Comparison of ENCODE assay signal across 8 cellular contexts in the genomic region with DNA sequence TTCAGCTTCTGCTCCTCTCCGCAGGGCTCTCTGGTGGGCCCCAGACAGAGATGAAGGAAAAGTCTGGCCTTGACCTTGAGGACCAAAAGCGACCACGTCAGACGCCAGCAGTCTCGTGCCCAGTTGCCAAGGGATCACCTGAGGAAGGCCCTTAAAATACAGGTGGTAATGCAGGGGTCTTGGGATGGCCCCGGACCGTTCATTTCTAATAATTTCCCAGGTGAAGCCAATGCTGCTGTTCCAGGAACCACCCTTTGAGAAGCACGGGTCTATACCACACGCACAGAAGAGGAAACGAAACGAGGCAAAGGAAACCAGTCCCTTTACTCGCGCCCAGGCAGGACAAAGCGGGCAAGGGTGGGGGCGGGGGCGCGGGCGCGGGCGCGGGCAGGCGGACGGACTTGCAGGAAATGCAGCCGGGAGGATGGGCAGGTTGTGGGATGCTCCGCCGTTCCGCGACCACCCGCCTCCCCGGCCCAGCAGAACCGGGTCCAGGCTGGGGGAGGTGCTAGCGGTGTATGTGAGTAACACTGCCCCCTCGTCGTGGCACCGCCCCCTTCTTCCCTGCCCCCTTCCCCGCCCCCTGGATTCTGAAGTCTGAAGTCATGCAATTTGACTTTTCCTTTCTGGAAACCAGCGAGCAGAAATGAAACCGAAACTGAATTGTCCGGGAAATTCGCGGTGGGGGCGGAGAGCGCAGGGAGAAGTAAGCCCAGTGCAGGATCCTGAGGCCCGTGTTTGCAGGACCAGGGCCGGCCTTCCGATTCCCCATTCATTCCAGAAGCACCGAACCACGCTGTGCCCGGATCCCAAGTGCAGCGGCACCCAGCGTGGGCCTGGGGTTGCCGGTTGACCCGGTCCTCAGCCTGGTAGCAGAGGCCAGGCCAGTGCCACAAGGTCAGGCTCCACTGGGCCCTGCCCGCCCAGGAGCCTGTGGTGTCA. TPM values are rescaled to one million over a fixed set of nuclear protein-coding genes. Genes with fewer than 3 reads are reported as not detected.
DNase-seq lines count a peak whose midpoint lies in the region; ATAC-seq, FAIRE-seq and TF ChIP-seq lines count a peak whose summit lies in the region.

No MANE protein-coding gene starts in this region.

- TF ChIP-seq CTCF in keratinocyte (optimal IDR thresholded peaks at IDR 0.05 in 1 of 3, IDR thresholded peaks at IDR 0.05 in 1 of 3, conservative IDR thresholded peaks at IDR 0.05 in 1 of 3; ENCODE audit: extremely low read depth in 1 of 3, insufficient read depth in 2 of 3, low read length in 3 of 3), result peak in 1 of 3 experiments; percentile 7

- H3K27ac ChIP-seq in keratinocyte (ENCODE audit: control insufficient read depth, insufficient read depth, low read length), result peak overlapping the region; percentile 87

- ATAC-seq in HG02610 (IDR thresholded peaks at IDR 0.05; ENCODE audit: unreplicated experiment) (peak; percentile 58), HG03457 (IDR thresholded peaks at IDR 0.05; ENCODE audit: unreplicated experiment) (no peak)

- H3K27me3 ChIP-seq in keratinocyte (ENCODE audit: control insufficient read depth, extremely low read depth, insufficient read depth, low read length), result no peaks in the 10 kb centered on the region

- H3K4me3 ChIP-seq in keratinocyte (ENCODE audit: control insufficient read depth in 2 of 3, extremely low read depth in 1 of 3, insufficient read depth in 2 of 3, low read depth in 1 of 3, low read length in 3 of 3), result peak overlapping the region; percentile 52 to 81 (median 76)

- no peaks in the 10 kb centered on the region for H3K79me2 ChIP-seq in keratinocyte (ENCODE audit: control insufficient read depth, insufficient read depth, low read length)

- H3K4me2 ChIP-seq in keratinocyte (ENCODE audit: control insufficient read depth, extremely low read depth, insufficient read depth, low read depth, low read length), result peak overlapping the region; percentile 89

- H3K9me3 ChIP-seq in keratinocyte (ENCODE audit: control insufficient read depth, low read depth, low read length), result no peaks in the 10 kb centered on the region

- dilution Hi-C loops in keratinocyte (cut with MboI; ENCODE audit: extremely low pct_ligation_motif_present, low sequenced_read_pairs), result no loop called here

- FAIRE-seq in keratinocyte (lab: Jason Lieb, UNC), result peak; percentile 13

- peak; percentile 90 for DNase-seq in GM03348 (ENCODE audit: low spot score)
- DNase-seq in NCI-H1930 (lab: John Stamatoyannopoulos, UW), result peak; percentile 6 to 13
- DNase-seq in activated CD4-positive, CD25-positive, alpha-beta regulatory T cell (lab: John Stamatoyannopoulos, UW), result peak; percentile 9 to 52 (median 36)
- DNase-seq in cerebellum (ENCODE audit: low spot score), result peak; percentile 37
- DNase-seq in keratinocyte (ENCODE audit: low read depth, low spot score), result peak; percentile 44
- peak; percentile 79 for DNase-seq in smooth muscle cell of the brain vasculature (ENCODE audit: low read depth, low spot score)

- H3K36me3 ChIP-seq in keratinocyte (ENCODE audit: control insufficient read depth in 2 of 2, extremely low read depth in 1 of 2, insufficient read depth in 2 of 2, low read length in 2 of 2), result no peaks in the 10 kb centered on the region

- peak overlapping the region; percentile 82 for H2AFZ ChIP-seq in keratinocyte (ENCODE audit: control insufficient read depth, low read length)

- no peaks in the 10 kb centered on the region for H4K20me1 ChIP-seq in keratinocyte (ENCODE audit: control insufficient read depth, extremely low read depth, insufficient read depth, low read length)

- peak overlapping the region; percentile 90 for H3K9ac ChIP-seq in keratinocyte (ENCODE audit: control insufficient read depth, extremely low read depth, insufficient read depth, low read length)

- no peaks in the 10 kb centered on the region for H3K9me1 ChIP-seq in keratinocyte (ENCODE audit: control insufficient read depth, extremely low read depth, insufficient read depth, low read length)

- peaks cover 3% of the 10 kb centered on the region for H3K4me1 ChIP-seq in keratinocyte (ENCODE audit: control insufficient read depth, extremely low read depth, insufficient read depth, low read length)

RNA-seq across cellular contexts. Expression of a gene that starts 5.8 kb away (rescaled TPM):
- total RNA-seq in cerebellum, result 8.2 TPM
- polyA plus RNA-seq in keratinocyte, result 151 to 203 TPM (median 164 TPM) in 3 replicates
- 14.9 TPM for polyA plus RNA-seq in keratinocyte (2011; ENCODE audit: low read depth)
- polyA plus RNA-seq in keratinocyte (2011; cell fraction: cytosol; rRNA removed), result 101 and 117 TPM in 2 replicates
- 216 and 223 TPM in 2 replicates for polyA plus RNA-seq in keratinocyte (2011; cell fraction: nucleus; rRNA removed)
- polyA plus RNA-seq in keratinocyte (2012; ENCODE audit: low replicate concordance), result 8.6 and 210 TPM in 2 replicates
- polyA minus RNA-seq in keratinocyte, result 169 to 343 TPM (median 301 TPM) in 3 replicates
- polyA minus RNA-seq in keratinocyte (2011; cell fraction: cytosol; rRNA and poly(A)+ RNA removed), result 211 TPM
- 227 and 255 TPM in 2 replicates for polyA minus RNA-seq in keratinocyte (2011; cell fraction: nucleus; rRNA and poly(A)+ RNA removed)

RNA-seq across cellular contexts. Expression of a gene that starts 58.4 kb away (rescaled TPM):
- total RNA-seq in cerebellum, result 0.36 TPM
- 6.8 to 11.0 TPM (median 7.1 TPM) in 3 replicates for polyA plus RNA-seq in keratinocyte
- polyA plus RNA-seq in keratinocyte (2011; ENCODE audit: low read depth), result not detected
- 3.3 and 6.1 TPM in 2 replicates for polyA plus RNA-seq in keratinocyte (2011; cell fraction: cytosol; rRNA removed)
- 8.2 and 8.6 TPM in 2 replicates for polyA plus RNA-seq in keratinocyte (2011; cell fraction: nucleus; rRNA removed)
- polyA plus RNA-seq in keratinocyte (2012; ENCODE audit: low replicate concordance), result 0.14 and 9.2 TPM in 2 replicates
- 5.3 to 7.3 TPM (median 6.3 TPM) in 3 replicates for polyA minus RNA-seq in keratinocyte
- polyA minus RNA-seq in keratinocyte (2011; cell fraction: cytosol; rRNA and poly(A)+ RNA removed), result 2.3 TPM
- 3.5 and 3.6 TPM in 2 replicates for polyA minus RNA-seq in keratinocyte (2011; cell fraction: nucleus; rRNA and poly(A)+ RNA removed)

Comparison
In these comparisons a context has a peak if more than half of its experiments do, and no peak if none do; other contexts are left out.
1. DNase-seq: peak in every context shown above with its lines; median percentile 90 in GM03348; 79 in smooth muscle cell of the brain vasculature; 44 in keratinocyte; 37 in cerebellum; 36 in activated CD4-positive, CD25-positive, alpha-beta regulatory T cell; 10 in NCI-H1930.